ENCODE assay signal across 1 cellular context in the genomic region with DNA sequence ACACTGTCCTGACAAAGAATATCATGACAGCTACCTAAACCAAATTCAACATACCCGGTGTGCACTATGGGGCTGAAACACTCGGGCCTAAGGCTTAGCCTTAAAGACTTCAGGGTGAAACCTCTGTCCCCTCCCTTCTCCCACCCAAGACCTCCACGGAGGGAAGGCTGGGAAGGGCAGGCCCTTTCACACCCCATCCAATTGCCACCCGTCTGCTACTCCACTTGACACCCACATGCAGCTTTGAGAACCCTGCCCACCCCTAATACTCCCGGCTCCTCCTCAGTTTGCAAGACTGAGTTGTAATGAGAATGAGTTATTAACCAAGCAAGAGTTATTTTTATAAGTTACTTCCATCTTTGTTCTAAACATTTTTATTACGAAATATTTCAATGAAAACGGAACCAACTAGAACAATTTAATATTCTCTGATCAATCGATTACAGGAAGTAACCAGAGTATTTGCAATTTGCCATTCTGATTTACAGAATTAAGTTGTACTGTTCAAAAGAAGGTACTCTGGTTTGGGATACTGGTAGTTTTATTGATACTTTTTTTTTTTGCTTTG.
A peak's percentile ranks its signal among the peaks of the same experiment; 100 is the strongest.
TF ChIP-seq lines count a peak whose summit lies in the region.

No MANE protein-coding gene starts in this region.

TF ChIP-seq in K562, 482 proteins besides CTCF, POLR2A, EP300 and RAD21 (continued from another document):
- TF ChIP-seq CEBPG (CRISPR knock-in tag; IDR thresholded peaks at IDR 0.05), result no peak
- TF ChIP-seq CEBPG (tag; conservative IDR thresholded peaks at IDR 0.05 in 1 of 2, IDR thresholded peaks at IDR 0.05 in 1 of 2), result peak in 1 of 2 experiments; percentile 54; a peak in 2 of 4 replicates
- TF ChIP-seq CTCFL (IDR thresholded peaks at IDR 0.05; ENCODE audit: borderline replicate concordance, insufficient read depth, low read depth, low read length, poor library complexity, severe bottlenecking), result no peak
- no peak for TF ChIP-seq SNRNP70 (optimal IDR thresholded peaks at IDR 0.05; ENCODE audit: low read depth, low read length)
- no peak for TF ChIP-seq ZNF583 (CRISPR knock-in tag; IDR thresholded peaks at IDR 0.05)
- TF ChIP-seq ZNF12 (CRISPR knock-in tag; IDR thresholded peaks at IDR 0.05), result no peak
- TF ChIP-seq, protein P1, sequence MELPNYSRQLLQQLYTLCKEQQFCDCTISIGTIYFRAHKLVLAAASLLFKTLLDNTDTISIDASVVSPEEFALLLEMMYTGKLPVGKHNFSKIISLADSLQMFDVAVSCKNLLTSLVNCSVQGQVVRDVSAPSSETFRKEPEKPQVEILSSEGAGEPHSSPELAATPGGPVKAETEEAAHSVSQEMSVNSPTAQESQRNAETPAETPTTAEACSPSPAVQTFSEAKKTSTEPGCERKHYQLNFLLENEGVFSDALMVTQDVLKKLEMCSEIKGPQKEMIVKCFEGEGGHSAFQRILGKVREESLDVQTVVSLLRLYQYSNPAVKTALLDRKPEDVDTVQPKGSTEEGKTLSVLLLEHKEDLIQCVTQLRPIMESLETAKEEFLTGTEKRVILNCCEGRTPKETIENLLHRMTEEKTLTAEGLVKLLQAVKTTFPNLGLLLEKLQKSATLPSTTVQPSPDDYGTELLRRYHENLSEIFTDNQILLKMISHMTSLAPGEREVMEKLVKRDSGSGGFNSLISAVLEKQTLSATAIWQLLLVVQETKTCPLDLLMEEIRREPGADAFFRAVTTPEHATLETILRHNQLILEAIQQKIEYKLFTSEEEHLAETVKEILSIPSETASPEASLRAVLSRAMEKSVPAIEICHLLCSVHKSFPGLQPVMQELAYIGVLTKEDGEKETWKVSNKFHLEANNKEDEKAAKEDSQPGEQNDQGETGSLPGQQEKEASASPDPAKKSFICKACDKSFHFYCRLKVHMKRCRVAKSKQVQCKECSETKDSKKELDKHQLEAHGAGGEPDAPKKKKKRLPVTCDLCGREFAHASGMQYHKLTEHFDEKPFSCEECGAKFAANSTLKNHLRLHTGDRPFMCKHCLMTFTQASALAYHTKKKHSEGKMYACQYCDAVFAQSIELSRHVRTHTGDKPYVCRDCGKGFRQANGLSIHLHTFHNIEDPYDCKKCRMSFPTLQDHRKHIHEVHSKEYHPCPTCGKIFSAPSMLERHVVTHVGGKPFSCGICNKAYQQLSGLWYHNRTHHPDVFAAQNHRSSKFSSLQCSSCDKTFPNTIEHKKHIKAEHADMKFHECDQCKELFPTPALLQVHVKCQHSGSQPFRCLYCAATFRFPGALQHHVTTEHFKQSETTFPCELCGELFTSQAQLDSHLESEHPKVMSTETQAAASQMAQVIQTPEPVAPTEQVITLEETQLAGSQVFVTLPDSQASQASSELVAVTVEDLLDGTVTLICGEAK (IDR thresholded peaks at IDR 0.05), result no peak
- TF ChIP-seq, protein P1 (CRISPR knock-in tag; IDR thresholded peaks at IDR 0.05), result no peak
- no peak for TF ChIP-seq TCF7L2 (IDR thresholded peaks at IDR 0.05; ENCODE audit: low read depth, low read length)
- TF ChIP-seq MYC (IDR thresholded peaks at IDR 0.05; ENCODE audit: low read depth, low read length), result no peak
- TF ChIP-seq MYC (CRISPR knock-in tag; IDR thresholded peaks at IDR 0.05; ENCODE audit: borderline replicate concordance, low read depth), result no peak
- no peak for TF ChIP-seq MED1 (CRISPR knock-in tag; IDR thresholded peaks at IDR 0.05; ENCODE audit: borderline replicate concordance)
- no peak for TF ChIP-seq ZKSCAN1 (IDR thresholded peaks at IDR 0.05; ENCODE audit: low read depth, low read length)
- peak; percentile 64 for TF ChIP-seq CEBPB (tag; IDR thresholded peaks at IDR 0.05)
- no peak for TF ChIP-seq PTRF (tag; IDR thresholded peaks at IDR 0.05)
- TF ChIP-seq ZNF511 (CRISPR knock-in tag; IDR thresholded peaks at IDR 0.05), result no peak
- TF ChIP-seq, protein P2, sequence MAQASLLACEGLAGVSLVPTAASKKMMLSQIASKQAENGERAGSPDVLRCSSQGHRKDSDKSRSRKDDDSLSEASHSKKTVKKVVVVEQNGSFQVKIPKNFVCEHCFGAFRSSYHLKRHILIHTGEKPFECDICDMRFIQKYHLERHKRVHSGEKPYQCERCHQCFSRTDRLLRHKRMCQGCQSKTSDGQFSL (CRISPR knock-in tag; IDR thresholded peaks at IDR 0.05), result no peak
- TF ChIP-seq, protein P2 (tag; IDR thresholded peaks at IDR 0.05), result no peak
